In the genomic region with DNA sequence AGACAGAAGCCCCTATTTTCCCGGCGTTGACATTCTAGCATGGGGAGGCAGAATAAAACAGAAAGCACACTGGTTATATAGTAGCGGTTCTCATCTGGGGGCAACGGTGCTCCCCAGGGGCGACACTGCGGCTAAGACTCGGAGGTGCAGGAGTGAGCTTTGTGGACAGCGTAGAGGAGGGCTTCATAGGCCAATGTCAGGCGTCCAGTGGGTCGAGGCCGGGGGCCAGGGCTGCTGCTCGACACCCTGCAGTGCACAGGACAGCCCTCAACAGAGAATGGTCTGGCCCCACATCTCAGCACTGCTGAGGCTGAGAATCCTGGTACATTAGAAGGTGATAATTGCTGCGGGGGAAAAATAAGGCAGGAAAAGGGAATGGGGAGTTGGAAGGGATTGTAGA, we compare ENCODE assay signal across 12 cellular contexts. TPM values are rescaled to one million over a fixed set of nuclear protein-coding genes. Genes with fewer than 3 reads are reported as not detected.
A peak's percentile ranks its signal among the peaks of the same experiment; 100 is the strongest.
DNase-seq lines count a peak whose midpoint lies in the region; ATAC-seq and TF ChIP-seq lines count a peak whose summit lies in the region.
"Had no signal": no experiment of that assay in that cellular context is flagged by ENCODE, and none has a peak within 500 bp of the region (broad histone marks: within the 10 kb centered on the region; RNA-seq: fewer than 3 reads in every experiment).

No MANE protein-coding gene starts in this region.

- WGBS in hepatocyte (ENCODE audit: low lambda C conversion rate, missing lambda C conversion rate) = 91% methylated on average over 13 of the region's 13 CpGs

- H3K27me3 Mint-ChIP-seq in MCF 10A (ENCODE audit: insufficient read depth, unreplicated experiment) (no peaks in the 10 kb centered on the region), activated B cell treated with CpG ODN at 0.5 μM for 24 hours (no peaks in the 10 kb centered on the region)

- peaks cover 18% of the 10 kb centered on the region for H3K79me2 ChIP-seq in hepatocyte

- peak overlapping the region in 1 of 3 donors; percentile 79 for H3K4me3 ChIP-seq in breast epithelium
- no peak overlapping the region for H3K4me3 ChIP-seq in hepatocyte
- peak overlapping the region; percentile 81 for H3K4me3 ChIP-seq in thoracic aorta

- no peaks in the 10 kb centered on the region for H3K9me3 Mint-ChIP-seq in MCF 10A (ENCODE audit: unreplicated experiment)
- H3K9me3 Mint-ChIP-seq in activated B cell treated with CpG ODN at 0.5 μM for 24 hours = no peaks in the 10 kb centered on the region

- H3K4me1 ChIP-seq in breast epithelium (peaks cover 5 to 8% of the 10 kb centered on the region in 2 donors), hepatocyte (ENCODE audit: insufficient read depth) (peaks cover 13% of the 10 kb centered on the region), thoracic aorta (ENCODE audit: control insufficient read depth in 1 of 2, low read depth in 2 of 2) (peaks cover 12 to 18% of the 10 kb centered on the region in 2 donors)

- H3K36me3 ChIP-seq in breast epithelium (no peaks in the 10 kb centered on the region), hepatocyte (replicated peaks; ENCODE audit: insufficient read depth, low read depth) (no peaks in the 10 kb centered on the region), thoracic aorta (peaks cover 6% of the 10 kb centered on the region)

- H3K27ac ChIP-seq in breast epithelium (no peak overlapping the region), hepatocyte (no peak overlapping the region), thoracic aorta (no peak overlapping the region)

- no peak overlapping the region for H2AFZ ChIP-seq in hepatocyte

- no peaks in the 10 kb centered on the region for H4K20me1 ChIP-seq in hepatocyte (ENCODE audit: insufficient read depth, poor library complexity, severe bottlenecking)

- no peaks in the 10 kb centered on the region for H3K9me2 ChIP-seq in hepatocyte (replicated peaks; ENCODE audit: insufficient read depth)

- no peak for ATAC-seq in activated B cell treated with CpG ODN at 0.5 μM for 24 hours (ENCODE audit: low read depth)
- no peak for ATAC-seq in thoracic aorta (ENCODE audit: insufficient number of reproducible peaks, low FRiP score, low read depth)
- no peak for ATAC-seq in HG03025 (IDR thresholded peaks at IDR 0.05; ENCODE audit: low FRiP score, unreplicated experiment)

- DNase-seq in MCF 10A (ENCODE audit: unreplicated experiment) (no peak), breast epithelium (ENCODE audit: low spot score in 2 of 2) (no peak), activated B cell treated with CpG ODN at 0.5 μM for 24 hours (no peak), hepatocyte (ENCODE audit: low spot score) (no peak), thoracic aorta (ENCODE audit: low spot score) (no peak), anterior cingulate cortex (lab: John Stamatoyannopoulos, UW) (no peak), NCI-H345 (lab: John Stamatoyannopoulos, UW) (no peak)
- DNase-seq: amniotic stem cell, NCI-H187 treated with DMSO at 0.1 percent for 48 hours had no signal

- H3K4me1 Mint-ChIP-seq in MCF 10A (ENCODE audit: insufficient read depth, unreplicated experiment) (peaks cover 33% of the 10 kb centered on the region), activated B cell treated with CpG ODN at 0.5 μM for 24 hours (peaks cover 33% of the 10 kb centered on the region)

- no peak for TF ChIP-seq POLR2A in breast epithelium (IDR thresholded peaks at IDR 0.05)

- BruUV-seq in MCF 10A (replicated peaks; lab: Mats Ljungman, UMichigan) = no TSS peak

- POLR2A ChIA-PET in MCF 10A (lab: Yijun Ruan, JAX) = interaction anchor here (1.4 to 2.4 kb wide), 2 partner anchors 31 to 145 kb away, joined by 5 to 22 read pairs; no protein-coding TSS in a partner anchor
- POLR2A ChIA-PET in activated B cell treated with CpG ODN at 0.5 μM for 24 hours (lab: Charles Lee) = interaction anchor here (2.1 to 2.9 kb wide), 6 partner anchors 8 to 223 kb away, joined by 6 to 49 read pairs (median 15); a partner anchor contains a TSS

- no peaks in the 10 kb centered on the region for H3K27me3 ChIP-seq in breast epithelium
- no peaks in the 10 kb centered on the region for H3K27me3 ChIP-seq in hepatocyte
- H3K27me3 ChIP-seq in thoracic aorta (replicated peaks; ENCODE audit: insufficient read depth) = no peaks in the 10 kb centered on the region

- TF ChIP-seq CTCF in MCF 10A (IDR thresholded peaks at IDR 0.05; ENCODE audit: unreplicated experiment) = no peak
- TF ChIP-seq CTCF in breast epithelium (IDR thresholded peaks at IDR 0.05) = no peak
- no peak for TF ChIP-seq CTCF in activated B cell treated with CpG ODN at 0.5 μM for 24 hours (IDR thresholded peaks at IDR 0.05)
- no peak for TF ChIP-seq CTCF in hepatocyte (IDR thresholded peaks at IDR 0.05; ENCODE audit: poor library complexity)
- no peak for TF ChIP-seq CTCF in thoracic aorta (IDR thresholded peaks at IDR 0.05)

- H3K4me2 ChIP-seq in hepatocyte = peak overlapping the region; percentile 83

- no peaks in the 10 kb centered on the region for H3K9me3 ChIP-seq in breast epithelium
- H3K9me3 ChIP-seq in hepatocyte (ENCODE audit: low read depth) = no peaks in the 10 kb centered on the region
- H3K9me3 ChIP-seq in thoracic aorta = no peaks in the 10 kb centered on the region

- H3K4me3 Mint-ChIP-seq in MCF 10A (ENCODE audit: unreplicated experiment) (peak overlapping the region; percentile 89), activated B cell treated with CpG ODN at 0.5 μM for 24 hours (peak overlapping the region; percentile 46)

- H3K27ac Mint-ChIP-seq in MCF 10A (ENCODE audit: low read depth, unreplicated experiment) (peak overlapping the region; percentile 75), activated B cell treated with CpG ODN at 0.5 μM for 24 hours (peak overlapping the region; percentile 63)

- intact Hi-C loops in MCF 10A (cut with micrococcal nuclease) = no loop called here
- intact Hi-C loops in breast epithelium (cut with DNase I; ENCODE audit: low total_unique reads) = loop anchor here (10.0 kb wide), 1 partner anchor 1493 kb away; no protein-coding TSS in a partner anchor
- intact Hi-C loops in activated B cell treated with CpG ODN at 0.5 μM for 24 hours (cut with micrococcal nuclease) = loop anchor here (2.0 kb wide), 5 partner anchors 25 to 1013 kb away; a partner anchor contains a TSS

- H3K36me3 Mint-ChIP-seq in MCF 10A (ENCODE audit: insufficient read depth, unreplicated experiment) (no peaks in the 10 kb centered on the region), activated B cell treated with CpG ODN at 0.5 μM for 24 hours (ENCODE audit: low read depth) (peaks cover 12% of the 10 kb centered on the region)

- CTCF ChIA-PET in MCF 10A (lab: Yijun Ruan, JAX) = interaction anchor here (1.8 to 4.2 kb wide), 3 partner anchors 11 to 337 kb away, joined by 4 to 42 read pairs (median 18); no protein-coding TSS in a partner anchor
- CTCF ChIA-PET in activated B cell treated with CpG ODN at 0.5 μM for 24 hours (lab: Charles Lee) = interaction anchor here (4.3 kb wide), 1 partner anchor 27 kb away, joined by 29 read pairs; no protein-coding TSS in a partner anchor

RNA-seq across cellular contexts. Expression of a gene that starts 1.5 kb away (rescaled TPM):
- total RNA-seq in MCF 10A (2022) = 6.2 and 12.1 TPM in 2 replicates
- 1 to 10 TPM; 2.1 to 4.4 (median 4.3) TPM for total RNA-seq in breast epithelium
- total RNA-seq in activated B cell treated with CpG ODN at 0.5 μM for 24 hours = 10.4 and 12.7 TPM in 2 replicates
- total RNA-seq in hepatocyte = 2.2 and 4.7 TPM in 2 replicates
- 1.0 and 1.2 TPM in 2 replicates for polyA plus RNA-seq in hepatocyte
- total RNA-seq in thoracic aorta = 1 to 10 TPM; 3.5 to 7.2 TPM

RNA-seq across cellular contexts. Expression of a gene that starts 7.1 kb away (rescaled TPM):
- total RNA-seq in MCF 10A (2022) (16.6 and 22.8 TPM in 2 replicates), breast epithelium (10 to 100 TPM in 2 of 3 donors, 1 to 10 TPM in 1; 1.9 to 11.3 (median 10.8) TPM), activated B cell treated with CpG ODN at 0.5 μM for 24 hours (10.9 and 13.8 TPM in 2 replicates), hepatocyte (14.0 and 22.3 TPM in 2 replicates), thoracic aorta (1 to 10 TPM; 3.4 to 3.8 TPM)
- polyA plus RNA-seq in hepatocyte = 40.3 and 43.6 TPM in 2 replicates

RNA-seq across cellular contexts. Expression of a gene that starts 10.3 kb away (rescaled TPM):
- 0.33 and 0.59 TPM in 2 replicates for total RNA-seq in MCF 10A (2022)
- 1 to 10 TPM; 3.6 to 7.2 (median 3.8) TPM for total RNA-seq in breast epithelium
- 0.17 and 0.20 TPM in 2 replicates for total RNA-seq in activated B cell treated with CpG ODN at 0.5 μM for 24 hours
- total RNA-seq in hepatocyte = 0.04 and 0.80 TPM in 2 replicates
- 3.2 and 5.1 TPM in 2 replicates for polyA plus RNA-seq in hepatocyte
- 10 to 100 TPM in 1 of 2 donors, 1 to 10 TPM in 1; 4.3 to 58.3 TPM for total RNA-seq in thoracic aorta

RNA-seq across cellular contexts. Expression of a gene that starts 13.4 kb away (rescaled TPM):
- total RNA-seq in MCF 10A (2022) = 0.23 and 0.32 TPM in 2 replicates
- not detected for total RNA-seq in breast epithelium
- not detected in 2 replicates for total RNA-seq in activated B cell treated with CpG ODN at 0.5 μM for 24 hours
- total RNA-seq in hepatocyte = not detected in 2 replicates
- not detected in 2 replicates for polyA plus RNA-seq in hepatocyte
- total RNA-seq in thoracic aorta = not detected
- total RNA-seq: right cardiac atrium, subcutaneous adipose tissue had no signal
- polyA plus RNA-seq: right cardiac atrium had no signal

RNA-seq across cellular contexts. Expression of a gene that starts 16.5 kb away (rescaled TPM):
- total RNA-seq in MCF 10A (2022) (34.3 and 59.9 TPM in 2 replicates), breast epithelium (10 to 100 TPM; 42.7 to 71.5 (median 57.0) TPM), activated B cell treated with CpG ODN at 0.5 μM for 24 hours (28.7 and 29.0 TPM in 2 replicates), hepatocyte (79.3 and 90.4 TPM in 2 replicates), thoracic aorta (10 to 100 TPM; 18.8 to 27.4 TPM)
- 64.2 and 72.2 TPM in 2 replicates for polyA plus RNA-seq in hepatocyte
